In genomic region chr10:110123594-110123993, GRCh38 we compare ENCODE assay signal across 19 cellular contexts.
"Had no signal": no experiment of that assay in that cellular context is flagged by ENCODE, and none has a peak within 500 bp of the region (broad histone marks: within the 10 kb centered on the region; RNA-seq: fewer than 3 reads in every experiment).

No MANE protein-coding gene starts in this region.

- H3K4me1 Mint-ChIP-seq: endodermal cell had no signal

- H3K27ac ChIP-seq: coronary artery, foreskin keratinocyte, neutrophil, stomach, thoracic aorta, transverse colon had no signal

- H3K27me3 ChIP-seq: foreskin keratinocyte, neutrophil, stomach, transverse colon had no signal

- H3K9me3 Mint-ChIP-seq: immature natural killer cell; naive thymus-derived CD8-positive, alpha-beta T cell had no signal

- H3K27ac Mint-ChIP-seq: endodermal cell had no signal

- DNase-seq: effector CD4-positive, alpha-beta T cell; endodermal cell; erythroblast; foreskin keratinocyte; immature natural killer cell; kidney; left colon; mammary epithelial cell; naive thymus-derived CD8-positive, alpha-beta T cell; small intestine; stimulated activated CD4-positive, alpha-beta T cell treated with anti-CD3 and anti-CD28 coated beads, Interleukin-12 subunit alpha, Interleukin-12 subunit beta, amount 100 ng/mL, for 4 hours; stimulated activated naive CD4-positive, alpha-beta T cell; stomach; substantia nigra; transverse colon had no signal

- H3K9me3 ChIP-seq: neutrophil, stomach, thoracic aorta, transverse colon had no signal

- H3K4me1 ChIP-seq: foreskin keratinocyte, stomach, transverse colon had no signal

- H3K4me3 ChIP-seq: coronary artery, stomach, thoracic aorta, transverse colon had no signal

- H3K27me3 Mint-ChIP-seq: naive thymus-derived CD8-positive, alpha-beta T cell had no signal

- FAIRE-seq: endothelial cell of umbilical vein, small intestine had no signal

- H3K4me3 Mint-ChIP-seq: endodermal cell; immature natural killer cell; naive thymus-derived CD8-positive, alpha-beta T cell had no signal

- ATAC-seq: foreskin keratinocyte; left colon; naive thymus-derived CD8-positive, alpha-beta T cell had no signal
